In the genomic region with DNA sequence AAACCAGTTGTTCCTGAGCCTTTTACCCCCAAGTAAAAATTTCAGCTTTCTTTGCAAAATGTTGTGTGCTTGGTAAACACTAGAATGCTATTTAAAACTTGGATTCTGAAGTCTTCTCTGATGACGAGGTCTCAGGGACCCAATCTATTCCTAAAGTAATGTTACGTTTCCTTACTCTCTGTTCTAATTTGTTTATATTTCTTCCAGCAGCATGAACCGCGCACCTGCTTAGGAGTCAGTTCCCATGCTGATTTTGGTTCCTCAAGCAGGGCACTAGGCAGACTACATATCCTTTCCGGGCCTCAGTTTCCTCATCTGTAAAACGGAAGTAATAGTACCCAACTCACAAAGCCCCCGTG, we compare ENCODE assay signal across 10 cellular contexts. TPM values are rescaled to one million over a fixed set of nuclear protein-coding genes. Genes with fewer than 3 reads are reported as not detected.
DNase-seq lines count a peak whose midpoint lies in the region; ATAC-seq lines count a peak whose summit lies in the region.
"Had no signal": no experiment of that assay in that cellular context is flagged by ENCODE, and none has a peak within 500 bp of the region (broad histone marks: within the 10 kb centered on the region; RNA-seq: fewer than 3 reads in every experiment).

No MANE protein-coding gene starts in this region.

- H3K4me3 Mint-ChIP-seq in central memory CD8-positive, alpha-beta T cell = peak overlapping the region; percentile 95

- no peak for ATAC-seq in central memory CD8-positive, alpha-beta T cell (replicated peaks; ENCODE audit: extremely low read depth, poor library complexity, severe bottlenecking)
- ATAC-seq in HG03196 (IDR thresholded peaks at IDR 0.05; ENCODE audit: unreplicated experiment) = no peak
- ATAC-seq in HG03135 (IDR thresholded peaks at IDR 0.05; ENCODE audit: unreplicated experiment) = no peak
- ATAC-seq in GM18502 (IDR thresholded peaks at IDR 0.05; ENCODE audit: poor library complexity, unreplicated experiment) = no peak

- H3K4me3 ChIP-seq in ACC112 (ENCODE audit: low read depth, low read length) (peak overlapping the region; percentile 84), HUES48 (ENCODE audit: low read depth, low read length) (peak overlapping the region; percentile 90), muscle layer of colon (ENCODE audit: low read depth in 1 of 2, low read length in 2 of 2) (peak overlapping the region; percentile 57 to 73)

- peak overlapping the region; percentile 33 for H2AFZ ChIP-seq in ACC112 (ENCODE audit: low read length, unreplicated experiment)

- no peak overlapping the region for H3K27ac ChIP-seq in ACC112 (ENCODE audit: low read depth, low read length)
- H3K27ac ChIP-seq in HUES48 (ENCODE audit: low read depth, low read length) = peak overlapping the region; percentile 73
- H3K27ac ChIP-seq in muscle layer of colon (ENCODE audit: low read depth, low read length) = peak overlapping the region; percentile 79

- H3K9me3 Mint-ChIP-seq in central memory CD8-positive, alpha-beta T cell = no peaks in the 10 kb centered on the region

- peaks cover 21% of the 10 kb centered on the region for H3K36me3 Mint-ChIP-seq in central memory CD8-positive, alpha-beta T cell (ENCODE audit: insufficient read depth)

- no peaks in the 10 kb centered on the region for H3K79me2 ChIP-seq in ACC112 (ENCODE audit: control insufficient read depth, insufficient read depth, low read length, unreplicated experiment)

- no peaks in the 10 kb centered on the region for H3K4me1 ChIP-seq in ACC112 (ENCODE audit: control insufficient read depth, insufficient read depth, low read length, unreplicated experiment)
- peaks cover 6% of the 10 kb centered on the region for H3K4me1 ChIP-seq in HUES48 (ENCODE audit: control insufficient read depth, insufficient read depth, low read length)
- peaks cover 29% of the 10 kb centered on the region for H3K4me1 ChIP-seq in muscle layer of colon (ENCODE audit: insufficient read depth, low read length)

- peak overlapping the region; percentile 81 for H3K27ac Mint-ChIP-seq in central memory CD8-positive, alpha-beta T cell (ENCODE audit: low read depth)

- H3K27me3 ChIP-seq in ACC112 (ENCODE audit: insufficient read depth, low read length) (no peaks in the 10 kb centered on the region), HUES48 (ENCODE audit: control insufficient read depth, insufficient read depth, low read length) (no peaks in the 10 kb centered on the region), muscle layer of colon (ENCODE audit: control insufficient read depth in 1 of 2, insufficient read depth in 2 of 2, low read length in 2 of 2) (no peaks in the 10 kb centered on the region)

- 0 out of 2 replicates have a peak overlapping the region, but pooled peaks have one; percentile 7 for H3K9ac ChIP-seq in HUES48 (ENCODE audit: low read depth, low read length)
- H3K9ac ChIP-seq in muscle layer of colon (ENCODE audit: low read length) = no peak overlapping the region

- H3K4me1 Mint-ChIP-seq in central memory CD8-positive, alpha-beta T cell = peaks cover 32% of the 10 kb centered on the region

- no peaks in the 10 kb centered on the region for H3K9me3 ChIP-seq in HUES48 (ENCODE audit: control insufficient read depth, insufficient read depth, low read length)
- no peaks in the 10 kb centered on the region for H3K9me3 ChIP-seq in muscle layer of colon (ENCODE audit: low read length)

- no peaks in the 10 kb centered on the region for H3K36me3 ChIP-seq in ACC112 (ENCODE audit: insufficient read depth, low read length)
- no peaks in the 10 kb centered on the region for H3K36me3 ChIP-seq in HUES48 (ENCODE audit: control insufficient read depth, insufficient read depth, low read length)
- peaks cover 21% of the 10 kb centered on the region for H3K36me3 ChIP-seq in muscle layer of colon (ENCODE audit: insufficient read depth, low read length)

- no peak for DNase-seq in central memory CD8-positive, alpha-beta T cell (ENCODE audit: low spot score in 2 of 2)
- no peak for DNase-seq in occipital lobe (lab: John Stamatoyannopoulos, UW)

- no peaks in the 10 kb centered on the region for H3K27me3 Mint-ChIP-seq in central memory CD8-positive, alpha-beta T cell

RNA-seq across cellular contexts. Expression of a gene that starts 0.9 kb away (rescaled TPM):
- 6.4 TPM for total RNA-seq in occipital lobe

RNA-seq across cellular contexts. Expression of a gene that starts 43.8 kb away (rescaled TPM):
- not detected for total RNA-seq in occipital lobe
- total RNA-seq: glomerular endothelial cell, NCI-H460 had no signal

RNA-seq across cellular contexts. Expression of a gene that starts 53.2 kb away (rescaled TPM):
- 5.8 TPM for total RNA-seq in occipital lobe
